Comparison of ENCODE assay signal across 24 cellular contexts in the genomic region with DNA sequence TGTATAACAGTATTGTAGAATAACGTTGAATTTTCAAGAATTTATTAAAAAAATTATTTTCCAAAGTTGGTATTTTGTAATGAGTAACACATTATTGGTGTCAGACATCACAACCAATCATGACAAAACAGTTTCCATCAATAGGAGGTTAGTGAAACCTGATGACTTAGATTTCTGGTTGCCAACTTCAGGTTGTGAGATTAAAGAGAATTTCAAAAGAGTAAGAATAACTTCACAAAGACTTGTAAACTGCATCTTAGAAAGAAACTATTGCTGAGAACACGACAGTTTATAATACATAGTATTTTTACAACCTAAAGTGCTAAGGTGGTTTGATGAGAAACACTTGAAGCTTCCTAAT.
DNase-seq lines count a peak whose midpoint lies in the region; ATAC-seq and TF ChIP-seq lines count a peak whose summit lies in the region.
"Had no signal": no experiment of that assay in that cellular context is flagged by ENCODE, and none has a peak within 500 bp of the region (broad histone marks: within the 10 kb centered on the region; RNA-seq: fewer than 3 reads in every experiment).

No MANE protein-coding gene starts in this region.

- no peak overlapping the region for H3K4me3 Mint-ChIP-seq in activated CD4-positive, alpha-beta T cell treated with anti-CD3 and anti-CD28 coated beads for 36 hours
- H3K4me3 Mint-ChIP-seq in activated CD4-positive, alpha-beta T cell treated with anti-CD3 and anti-CD28 coated beads, Interleukin-2, amount 10 ng/mL, durations not matched to agents 24 days and 14 days = no peak overlapping the region
- H3K4me3 Mint-ChIP-seq in activated T-helper 17 cell treated with anti-CD3 and anti-CD28 coated beads, Interleukin-2, amount 50 U/mL, for 72 hours = no peak overlapping the region
- H3K4me3 Mint-ChIP-seq: CD14-positive monocyte; CD4-positive, alpha-beta memory T cell; CD4-positive, CD25-positive, alpha-beta regulatory T cell; CD8-positive, alpha-beta memory T cell had no signal

- no peaks in the 10 kb centered on the region for H3K9me3 ChIP-seq in adrenal gland (replicated peaks in 1 of 3)
- H3K9me3 ChIP-seq: BE2C had no signal

- no peaks in the 10 kb centered on the region for H3K27me3 Mint-ChIP-seq in activated CD4-positive, alpha-beta T cell treated with anti-CD3 and anti-CD28 coated beads for 36 hours
- no peaks in the 10 kb centered on the region for H3K27me3 Mint-ChIP-seq in activated CD4-positive, alpha-beta T cell treated with anti-CD3 and anti-CD28 coated beads, Interleukin-2, amount 10 ng/mL, durations not matched to agents 24 days and 14 days
- H3K27me3 Mint-ChIP-seq in activated T-helper 17 cell treated with anti-CD3 and anti-CD28 coated beads, Interleukin-2, amount 50 U/mL, for 72 hours = no peaks in the 10 kb centered on the region
- H3K27me3 Mint-ChIP-seq: CD4-positive, alpha-beta memory T cell; CD4-positive, CD25-positive, alpha-beta regulatory T cell; CD8-positive, alpha-beta memory T cell had no signal

- ATAC-seq in activated CD4-positive, alpha-beta T cell treated with anti-CD3 and anti-CD28 coated beads for 36 hours = peak; percentile 19
- peak; percentile 59 for ATAC-seq in activated T-helper 17 cell treated with anti-CD3 and anti-CD28 coated beads, Interleukin-2, amount 50 U/mL, for 72 hours (replicated peaks)
- ATAC-seq: GM12878 had no signal

- H3K36me3 Mint-ChIP-seq in activated CD4-positive, alpha-beta T cell treated with anti-CD3 and anti-CD28 coated beads for 36 hours (ENCODE audit: low read depth) = peaks cover 13% of the 10 kb centered on the region
- H3K36me3 Mint-ChIP-seq in activated CD4-positive, alpha-beta T cell treated with anti-CD3 and anti-CD28 coated beads, Interleukin-2, amount 10 ng/mL, durations not matched to agents 24 days and 14 days (ENCODE audit: low read depth) = peaks cover 27% of the 10 kb centered on the region
- H3K36me3 Mint-ChIP-seq in activated T-helper 17 cell treated with anti-CD3 and anti-CD28 coated beads, Interleukin-2, amount 50 U/mL, for 72 hours (ENCODE audit: low read depth) = no peaks in the 10 kb centered on the region

- intact Hi-C loops in activated CD4-positive, alpha-beta T cell treated with anti-CD3 and anti-CD28 coated beads for 36 hours (cut with DNase I, micrococcal nuclease) = no loop called here
- intact Hi-C loops in activated CD4-positive, alpha-beta T cell treated with anti-CD3 and anti-CD28 coated beads, Interleukin-2, amount 10 ng/mL, durations not matched to agents 24 days and 14 days (cut with micrococcal nuclease) = no loop called here
- intact Hi-C loops in adrenal gland (cut with DNase I) = no loop called here

- no peak for TF ChIP-seq CTCF in adrenal gland (IDR thresholded peaks at IDR 0.05)

- DNase-seq in activated CD4-positive, alpha-beta T cell treated with anti-CD3 and anti-CD28 coated beads for 36 hours = no peak
- DNase-seq in activated CD4-positive, alpha-beta T cell treated with anti-CD3 and anti-CD28 coated beads, Interleukin-2, amount 10 ng/mL, durations not matched to agents 24 days and 14 days = no peak
- no peak for DNase-seq in adrenal gland
- no peak for DNase-seq in NCI-H2227 (lab: John Stamatoyannopoulos, UW; ENCODE audit: unreplicated experiment)
- DNase-seq in cerebellar nuclear complex (lab: John Stamatoyannopoulos, UW) = no peak
- DNase-seq: 8988T; ACHN; BE2C; C1 segment of cervical spinal cord; CD4-positive, alpha-beta memory T cell; CD4-positive, CD25-positive, alpha-beta regulatory T cell; CD8-positive, alpha-beta memory T cell; COR-L47; DMS 273 treated with DMSO at 0.1 percent for 48 hours; DMS153; DMS53; DMS79; DND-41; EL; GDM1 had no signal

- H3K27me3 ChIP-seq in adrenal gland = no peaks in the 10 kb centered on the region
- H3K27me3 ChIP-seq: BE2C, BLaER1 had no signal

- no peak overlapping the region for H3K27ac Mint-ChIP-seq in activated CD4-positive, alpha-beta T cell treated with anti-CD3 and anti-CD28 coated beads for 36 hours
- H3K27ac Mint-ChIP-seq in activated CD4-positive, alpha-beta T cell treated with anti-CD3 and anti-CD28 coated beads, Interleukin-2, amount 10 ng/mL, durations not matched to agents 24 days and 14 days = no peak overlapping the region
- no peak overlapping the region for H3K27ac Mint-ChIP-seq in activated T-helper 17 cell treated with anti-CD3 and anti-CD28 coated beads, Interleukin-2, amount 50 U/mL, for 72 hours
- H3K27ac Mint-ChIP-seq: CD14-positive monocyte; CD4-positive, alpha-beta memory T cell; CD4-positive, CD25-positive, alpha-beta regulatory T cell; CD8-positive, alpha-beta memory T cell had no signal

- H3K4me1 Mint-ChIP-seq in activated CD4-positive, alpha-beta T cell treated with anti-CD3 and anti-CD28 coated beads for 36 hours = peaks cover 20% of the 10 kb centered on the region
- H3K4me1 Mint-ChIP-seq in activated CD4-positive, alpha-beta T cell treated with anti-CD3 and anti-CD28 coated beads, Interleukin-2, amount 10 ng/mL, durations not matched to agents 24 days and 14 days = peaks cover 18% of the 10 kb centered on the region
- H3K4me1 Mint-ChIP-seq in activated T-helper 17 cell treated with anti-CD3 and anti-CD28 coated beads, Interleukin-2, amount 50 U/mL, for 72 hours = peaks cover 10% of the 10 kb centered on the region
- H3K4me1 Mint-ChIP-seq: CD8-positive, alpha-beta memory T cell had no signal

- no peaks in the 10 kb centered on the region for H3K36me3 ChIP-seq in adrenal gland (replicated peaks in 1 of 2)
- H3K36me3 ChIP-seq: BE2C, BLaER1 had no signal

- POLR2A ChIA-PET in activated CD4-positive, alpha-beta T cell treated with anti-CD3 and anti-CD28 coated beads for 36 hours (lab: Charles Lee) = no interaction called here

- peaks cover 13 to 45% of the 10 kb centered on the region in 2 donors for H3K4me1 ChIP-seq in adrenal gland (replicated peaks in 1 of 2)
- H3K4me1 ChIP-seq: BE2C had no signal

- H3K9me3 Mint-ChIP-seq in activated CD4-positive, alpha-beta T cell treated with anti-CD3 and anti-CD28 coated beads for 36 hours (ENCODE audit: low read depth) = peaks cover 10% of the 10 kb centered on the region
- H3K9me3 Mint-ChIP-seq in activated CD4-positive, alpha-beta T cell treated with anti-CD3 and anti-CD28 coated beads, Interleukin-2, amount 10 ng/mL, durations not matched to agents 24 days and 14 days = peaks cover 16% of the 10 kb centered on the region
- H3K9me3 Mint-ChIP-seq in activated T-helper 17 cell treated with anti-CD3 and anti-CD28 coated beads, Interleukin-2, amount 50 U/mL, for 72 hours = peaks cover 6% of the 10 kb centered on the region

- TF ChIP-seq POLR2A in adrenal gland (IDR thresholded peaks at IDR 0.05) = no peak

- CTCF ChIA-PET in activated CD4-positive, alpha-beta T cell treated with anti-CD3 and anti-CD28 coated beads for 36 hours (lab: Charles Lee) = no interaction called here

- peak overlapping the region in 4 of 5 donors; percentile 34 to 83 (median 62) for H3K27ac ChIP-seq in adrenal gland
- H3K27ac ChIP-seq: BLaER1 had no signal

- no peak overlapping the region for H3K4me3 ChIP-seq in adrenal gland
- H3K4me3 ChIP-seq: BLaER1, GM12878 had no signal

- WGBS in adrenal gland, 4 donors = 64 to 81% (median 72%) methylated on average over 2 of the region's 2 CpGs
